10 cellular contexts compared by ENCODE assay signal in the genomic region with DNA sequence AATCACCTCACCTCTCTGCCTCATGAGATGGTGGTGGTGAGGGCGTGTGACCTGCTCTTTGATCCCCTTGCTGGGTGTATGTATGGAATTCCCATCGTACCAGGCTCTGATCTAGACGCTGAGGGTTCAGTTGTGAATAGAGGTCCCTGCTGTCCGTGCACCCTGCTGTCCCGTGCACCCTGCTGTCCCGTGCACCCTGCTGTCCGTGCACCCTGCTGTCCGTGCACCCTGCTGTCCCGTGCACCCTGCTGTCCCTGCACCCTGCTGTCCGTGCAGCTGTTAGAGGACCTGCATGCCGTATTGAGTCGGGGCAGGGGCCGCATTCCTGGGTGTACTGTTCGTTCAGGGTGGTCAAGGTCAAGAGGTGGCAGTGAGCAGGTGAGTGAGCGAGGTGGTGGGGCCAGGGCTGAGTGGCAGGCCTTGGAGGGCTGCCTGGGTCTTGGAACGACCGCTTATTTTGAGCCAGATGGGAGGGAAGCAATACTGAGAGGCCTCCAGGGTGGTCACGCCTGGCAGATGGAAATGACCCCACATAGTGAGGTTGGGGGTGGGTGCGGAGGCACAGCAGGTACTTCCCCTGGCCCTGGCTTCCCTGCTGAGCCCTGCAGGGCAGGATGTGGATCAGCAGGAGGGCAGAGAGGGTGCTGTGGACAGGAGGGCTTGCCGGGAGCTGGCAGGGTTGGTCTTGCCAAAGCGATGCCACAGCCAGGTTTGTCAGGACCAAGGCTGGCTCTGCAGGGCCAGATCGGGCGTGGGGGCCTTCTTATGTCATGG. TPM values are rescaled to one million over a fixed set of nuclear protein-coding genes. Genes with fewer than 3 reads are reported as not detected.
DNase-seq lines count a peak whose midpoint lies in the region; ATAC-seq, FAIRE-seq and TF ChIP-seq lines count a peak whose summit lies in the region.
"Had no signal": no experiment of that assay in that cellular context is flagged by ENCODE, and none has a peak within 500 bp of the region (broad histone marks: within the 10 kb centered on the region; RNA-seq: fewer than 3 reads in every experiment).

No MANE protein-coding gene starts in this region.

- TF ChIP-seq POLR2A in GM12891 (IDR thresholded peaks at IDR 0.05; ENCODE audit: low read depth, low read length), result no peak

- peaks cover 69 to 90% (median 87%) of the 10 kb centered on the region in 11 experiments for H3K36me3 ChIP-seq in BLaER1 treated with 17β-estradiol and CSF1 and Interleukin-3, amounts not matched to agents 10 nM and 100 nM

- no peaks in the 10 kb centered on the region for H3K27me3 Mint-ChIP-seq in activated naive CD8-positive, alpha-beta T cell

- H3K27ac ChIP-seq in BLaER1 treated with 17β-estradiol and CSF1 and Interleukin-3, amounts not matched to agents 10 nM and 100 nM, result no peak overlapping the region
- H3K27ac ChIP-seq: transverse colon had no signal

- H3K4me1 Mint-ChIP-seq in activated naive CD8-positive, alpha-beta T cell (ENCODE audit: low read depth), result peaks cover 41% of the 10 kb centered on the region

- H3K4me1 ChIP-seq in BLaER1 treated with 17β-estradiol and CSF1 and Interleukin-3, amounts not matched to agents 10 nM and 100 nM, result peaks cover 18 to 44% (median 39%) of the 10 kb centered on the region in 10 experiments; a peak in 19 of 20 replicates

- H3K9me3 ChIP-seq in BLaER1 treated with 17β-estradiol and CSF1 and Interleukin-3, amounts not matched to agents 10 nM and 100 nM (replicated peaks in 1 of 11), result no peaks in the 10 kb centered on the region
- H3K9me3 ChIP-seq: transverse colon had no signal

- no peak overlapping the region for H3K4me3 ChIP-seq in BLaER1 treated with 17β-estradiol and CSF1 and Interleukin-3, amounts not matched to agents 10 nM and 100 nM
- H3K4me3 ChIP-seq: transverse colon had no signal

- DNase-seq in GM12891 (ENCODE audit: insufficient read length, low spot score) (no peak), lung microvascular endothelial cell (ENCODE audit: low read depth in 2 of 2) (peak; percentile 44 to 49), DMS79 treated with DMSO at 0.1 percent for 48 hours (lab: John Stamatoyannopoulos, UW) (no peak), cerebellar nuclear complex (lab: John Stamatoyannopoulos, UW) (no peak), GDM1 (lab: John Stamatoyannopoulos, UW) (no peak)
- DNase-seq: amniotic stem cell, transverse colon had no signal

- no peaks in the 10 kb centered on the region for H3K9me3 Mint-ChIP-seq in activated naive CD8-positive, alpha-beta T cell (ENCODE audit: low read depth)

- H4K20me1 ChIP-seq in BLaER1 treated with 17β-estradiol and CSF1 and Interleukin-3, amounts not matched to agents 10 nM and 100 nM, result peaks cover 83 to 96% (median 90%) of the 10 kb centered on the region in 11 experiments

- peak overlapping the region in 6 of 11 experiments; percentile 6 to 59 (median 10); a peak in 6 of 22 replicates for H3K4me2 ChIP-seq in BLaER1 treated with 17β-estradiol and CSF1 and Interleukin-3, amounts not matched to agents 10 nM and 100 nM

- H3K27ac Mint-ChIP-seq in activated naive CD8-positive, alpha-beta T cell, result peak overlapping the region; percentile 54

- no peak overlapping the region for H3K9ac ChIP-seq in BLaER1 treated with 17β-estradiol and CSF1 and Interleukin-3, amounts not matched to agents 10 nM and 100 nM

- no peak for ATAC-seq in HG03565 (IDR thresholded peaks at IDR 0.05; ENCODE audit: unreplicated experiment)

- no peak overlapping the region for H3K4me3 Mint-ChIP-seq in activated naive CD8-positive, alpha-beta T cell

- H3K27me3 ChIP-seq in BLaER1 treated with 17β-estradiol and CSF1 and Interleukin-3, amounts not matched to agents 10 nM and 100 nM, result no peaks in the 10 kb centered on the region
- H3K27me3 ChIP-seq: transverse colon had no signal

- no peaks in the 10 kb centered on the region for H3K36me3 Mint-ChIP-seq in activated naive CD8-positive, alpha-beta T cell

- FAIRE-seq in GM12891 (lab: Jason Lieb, UNC), result peak; percentile 83

TF ChIP-seq in GM12891, 5 proteins besides CTCF, POLR2A, EP300 and RAD21:
- TF ChIP-seq PAX5 (IDR thresholded peaks at IDR 0.05; ENCODE audit: insufficient read depth, low read length, severe bottlenecking) (no peak), TAF1 (IDR thresholded peaks at IDR 0.05; ENCODE audit: low read depth, low read length) (no peak), POLR2AphosphoS5 (IDR thresholded peaks at IDR 0.05; ENCODE audit: low read depth, low read length) (no peak), POU2F2 (IDR thresholded peaks at IDR 0.05; ENCODE audit: low read depth, low read length) (no peak), SPI1 (IDR thresholded peaks at IDR 0.05; ENCODE audit: low read depth, low read length) (no peak)
TF ChIP-seq in GM12891: peak in this region for 0.

RNA-seq across cellular contexts. Expression of a gene that starts 4.6 kb away (rescaled TPM):
- 23.4 TPM for polyA plus RNA-seq in GM12891 (2012; ENCODE audit: low read depth, missing spikeins)
- total RNA-seq in lung microvascular endothelial cell, result 20.7 and 27.0 TPM in 2 replicates

RNA-seq across cellular contexts. Expression of a gene that starts 15.6 kb away (rescaled TPM):
- 150 TPM for polyA plus RNA-seq in GM12891 (2012; ENCODE audit: low read depth, missing spikeins)
- total RNA-seq in lung microvascular endothelial cell, result 61.9 and 62.9 TPM in 2 replicates

RNA-seq across cellular contexts. Expression of a gene that starts 22.5 kb away (rescaled TPM):
- 29.7 TPM for polyA plus RNA-seq in GM12891 (2012; ENCODE audit: low read depth, missing spikeins)
- 5.9 and 10.7 TPM in 2 replicates for total RNA-seq in lung microvascular endothelial cell

RNA-seq across cellular contexts. Expression of a gene that starts 27.0 kb away (rescaled TPM):
- 47.3 TPM for polyA plus RNA-seq in GM12891 (2012; ENCODE audit: low read depth, missing spikeins)
- total RNA-seq in lung microvascular endothelial cell, result 18.3 and 20.9 TPM in 2 replicates

RNA-seq across cellular contexts. Expression of a gene that starts 29.7 kb away (rescaled TPM):
- polyA plus RNA-seq in GM12891 (2012; ENCODE audit: low read depth, missing spikeins), result 23.7 TPM
- total RNA-seq in lung microvascular endothelial cell, result 1.3 and 2.0 TPM in 2 replicates

Comparison
In these comparisons a context has a peak if more than half of its experiments do, and no peak if none do; other contexts are left out.
1. DNase-seq: peak in lung microvascular endothelial cell (2 of 2); none in GM12891 (single experiment), DMS79 treated with DMSO at 0.1 percent for 48 hours (single experiment), cerebellar nuclear complex (0 of 2) and GDM1 (single experiment).